Comparison of ENCODE assay signal across 1 cellular context in the genomic region with DNA sequence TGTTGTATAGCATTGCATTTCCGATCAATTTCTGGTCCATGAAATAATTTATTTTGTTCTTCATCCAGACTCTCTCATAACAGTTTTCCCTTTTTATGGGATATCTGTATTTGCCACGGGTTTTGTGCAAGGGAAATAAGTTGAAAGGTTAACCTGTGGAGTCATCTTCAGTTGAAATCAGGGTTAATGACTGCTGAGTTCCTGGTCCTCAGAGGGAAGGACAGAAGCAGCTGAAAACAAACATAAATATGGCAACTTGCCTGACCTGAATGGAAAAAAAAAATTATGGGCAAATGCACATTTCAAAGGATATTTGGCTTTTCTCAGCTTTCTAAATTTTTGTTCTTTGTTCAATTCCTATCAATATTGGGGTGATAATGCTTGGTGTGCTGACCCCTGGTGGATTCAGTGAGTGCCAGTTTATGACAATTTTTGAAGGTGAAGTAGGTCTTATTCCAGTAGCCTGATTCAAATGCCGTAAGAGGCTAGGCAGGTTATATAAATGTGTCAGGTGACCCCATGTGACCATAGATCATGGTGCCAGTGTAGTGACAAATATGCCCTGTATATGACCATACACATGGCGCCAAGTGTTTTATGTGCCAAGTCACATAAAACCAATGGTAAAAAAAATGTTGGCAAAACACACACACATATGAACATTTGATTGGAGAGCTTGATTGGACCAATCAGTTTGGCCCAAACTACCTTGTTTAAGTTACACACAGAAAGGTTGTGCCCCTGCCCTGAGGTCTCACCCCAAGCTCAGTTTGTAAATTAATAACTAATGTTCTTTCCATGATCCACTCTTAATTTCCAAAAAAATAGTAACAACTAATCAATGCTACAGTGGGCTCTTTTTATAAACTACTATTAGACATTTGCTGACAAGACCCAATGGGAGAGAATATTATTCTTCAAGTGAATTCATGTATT.
TF ChIP-seq lines count a peak whose summit lies in the region.

No MANE protein-coding gene starts in this region.

TF ChIP-seq in HCT116, 20 proteins besides CTCF, POLR2A, EP300 and RAD21 (continued from another document):
- TF ChIP-seq, protein P1, sequence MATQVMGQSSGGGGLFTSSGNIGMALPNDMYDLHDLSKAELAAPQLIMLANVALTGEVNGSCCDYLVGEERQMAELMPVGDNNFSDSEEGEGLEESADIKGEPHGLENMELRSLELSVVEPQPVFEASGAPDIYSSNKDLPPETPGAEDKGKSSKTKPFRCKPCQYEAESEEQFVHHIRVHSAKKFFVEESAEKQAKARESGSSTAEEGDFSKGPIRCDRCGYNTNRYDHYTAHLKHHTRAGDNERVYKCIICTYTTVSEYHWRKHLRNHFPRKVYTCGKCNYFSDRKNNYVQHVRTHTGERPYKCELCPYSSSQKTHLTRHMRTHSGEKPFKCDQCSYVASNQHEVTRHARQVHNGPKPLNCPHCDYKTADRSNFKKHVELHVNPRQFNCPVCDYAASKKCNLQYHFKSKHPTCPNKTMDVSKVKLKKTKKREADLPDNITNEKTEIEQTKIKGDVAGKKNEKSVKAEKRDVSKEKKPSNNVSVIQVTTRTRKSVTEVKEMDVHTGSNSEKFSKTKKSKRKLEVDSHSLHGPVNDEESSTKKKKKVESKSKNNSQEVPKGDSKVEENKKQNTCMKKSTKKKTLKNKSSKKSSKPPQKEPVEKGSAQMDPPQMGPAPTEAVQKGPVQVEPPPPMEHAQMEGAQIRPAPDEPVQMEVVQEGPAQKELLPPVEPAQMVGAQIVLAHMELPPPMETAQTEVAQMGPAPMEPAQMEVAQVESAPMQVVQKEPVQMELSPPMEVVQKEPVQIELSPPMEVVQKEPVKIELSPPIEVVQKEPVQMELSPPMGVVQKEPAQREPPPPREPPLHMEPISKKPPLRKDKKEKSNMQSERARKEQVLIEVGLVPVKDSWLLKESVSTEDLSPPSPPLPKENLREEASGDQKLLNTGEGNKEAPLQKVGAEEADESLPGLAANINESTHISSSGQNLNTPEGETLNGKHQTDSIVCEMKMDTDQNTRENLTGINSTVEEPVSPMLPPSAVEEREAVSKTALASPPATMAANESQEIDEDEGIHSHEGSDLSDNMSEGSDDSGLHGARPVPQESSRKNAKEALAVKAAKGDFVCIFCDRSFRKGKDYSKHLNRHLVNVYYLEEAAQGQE (IDR thresholded peaks at IDR 0.05; ENCODE audit: low read depth) = no peak
- no peak for TF ChIP-seq SRF (IDR thresholded peaks at IDR 0.05; ENCODE audit: low read depth)
- no peak for TF ChIP-seq ZNF274 (IDR thresholded peaks at IDR 0.05; ENCODE audit: low read depth, low read length)
- no peak for TF ChIP-seq EZH2phosphoT487 (IDR thresholded peaks at IDR 0.05; ENCODE audit: borderline replicate concordance)
